ENCODE assay signal across 8 cellular contexts in genomic region chr17:35022536-35023063, GRCh38. TPM values are rescaled to one million over a fixed set of nuclear protein-coding genes. Genes with fewer than 3 reads are reported as not detected.
A peak's percentile ranks its signal among the peaks of the same experiment; 100 is the strongest.
DNase-seq lines count a peak whose midpoint lies in the region; ATAC-seq and TF ChIP-seq lines count a peak whose summit lies in the region.

No MANE protein-coding gene starts in this region.

- DNase-seq in AG08395 (ENCODE audit: low spot score): peak; percentile 81
- DNase-seq in HCEC 1CT: peak; percentile 87
- peak; percentile 31 for DNase-seq in SHP77 treated with DMSO at 0.1 percent for 48 hours (lab: John Stamatoyannopoulos, UW)
- peak; percentile 62 for DNase-seq in activated naive CD4-positive, alpha-beta T cell treated with anti-CD3 and anti-CD28 coated beads, Interleukin-2, amount 50 U/mL, for 16 hours
- DNase-seq in head of caudate nucleus: peak; percentile 73 to 97 (median 91)
- DNase-seq in pulmonary artery endothelial cell (ENCODE audit: low read depth, low spot score): peak; percentile 87
- peak in 1 of 2 donors; percentile 93 for DNase-seq in upper lobe of left lung

- H3K4me1 ChIP-seq in upper lobe of left lung: peaks cover 18 to 24% (median 20%) of the 10 kb centered on the region in 4 donors

- peak in 1 of 4 donors; percentile 22 for TF ChIP-seq POLR2A in upper lobe of left lung (IDR thresholded peaks at IDR 0.05)

- no peak overlapping the region for H3K4me3 ChIP-seq in upper lobe of left lung

- intact Hi-C loops in head of caudate nucleus (cut with DNase I): no loop called here

- WGBS in upper lobe of left lung, 2 donors: 11 to 42% methylated on average over 3 to 8 of the region's 8 CpGs

- peak; percentile 85 to 94 for ATAC-seq in upper lobe of left lung (ENCODE audit: low FRiP score in 2 of 2)
- ATAC-seq in HG03354 (IDR thresholded peaks at IDR 0.05; ENCODE audit: poor library complexity, severe bottlenecking, unreplicated experiment): no peak

- peak in 3 of 6 experiments; percentile 23 to 70 (median 45) for TF ChIP-seq CTCF in upper lobe of left lung (IDR thresholded peaks at IDR 0.05)

- H3K27ac ChIP-seq in upper lobe of left lung: peak overlapping the region; percentile 41 to 91 (median 76)

- no peaks in the 10 kb centered on the region for H3K9me3 ChIP-seq in upper lobe of left lung

- TF ChIP-seq EP300 in upper lobe of left lung (IDR thresholded peaks at IDR 0.05): peak in 3 of 4 donors; percentile 76 to 94 (median 93)

- peaks cover 0 to 43% (median 7%) of the 10 kb centered on the region in 4 donors for H3K36me3 ChIP-seq in upper lobe of left lung

- H3K27me3 ChIP-seq in upper lobe of left lung: no peaks in the 10 kb centered on the region

RNA-seq across cellular contexts. Expression of gene RFFL, which starts 40.9 kb away (rescaled TPM):
- total RNA-seq in pulmonary artery endothelial cell (7.8 and 8.6 TPM in 2 replicates), upper lobe of left lung (10 to 100 TPM; 17.6 to 30.8 (median 25.3) TPM)

RNA-seq across cellular contexts. Expression of gene LIG3, which starts 42.3 kb away (rescaled TPM):
- total RNA-seq in pulmonary artery endothelial cell (31.5 and 35.9 TPM in 2 replicates), upper lobe of left lung (10 to 100 TPM; 27.4 to 47.1 (median 29.9) TPM)
